ENCODE assay signal across 1 cellular context in genomic region chr3:169640467-169641148, GRCh38.
TF ChIP-seq lines count a peak whose summit lies in the region.

No MANE protein-coding gene starts in this region.

TF ChIP-seq in GM12878, 131 proteins besides CTCF, POLR2A, EP300 and RAD21 (continued from another document):
- TF ChIP-seq PAX5 (IDR thresholded peaks at IDR 0.05; ENCODE audit: borderline replicate concordance, low read depth, low read length) (no peak), CUX1 (IDR thresholded peaks at IDR 0.05; ENCODE audit: insufficient replicate concordance, low read depth, low read length) (no peak), ATF7 (IDR thresholded peaks at IDR 0.05; ENCODE audit: low read depth) (peak; percentile 51), MEF2B (IDR thresholded peaks at IDR 0.05; ENCODE audit: partially characterized antibody, poor library complexity, severe bottlenecking) (no peak), HCFC1 (IDR thresholded peaks at IDR 0.05; ENCODE audit: low read length) (no peak), PAX8 (IDR thresholded peaks at IDR 0.05) (no peak), CBX3 (IDR thresholded peaks at IDR 0.05; ENCODE audit: borderline replicate concordance, low read depth) (no peak), GATAD2B (conservative IDR thresholded peaks at IDR 0.05; ENCODE audit: low read depth) (no peak)
